In the genomic region with DNA sequence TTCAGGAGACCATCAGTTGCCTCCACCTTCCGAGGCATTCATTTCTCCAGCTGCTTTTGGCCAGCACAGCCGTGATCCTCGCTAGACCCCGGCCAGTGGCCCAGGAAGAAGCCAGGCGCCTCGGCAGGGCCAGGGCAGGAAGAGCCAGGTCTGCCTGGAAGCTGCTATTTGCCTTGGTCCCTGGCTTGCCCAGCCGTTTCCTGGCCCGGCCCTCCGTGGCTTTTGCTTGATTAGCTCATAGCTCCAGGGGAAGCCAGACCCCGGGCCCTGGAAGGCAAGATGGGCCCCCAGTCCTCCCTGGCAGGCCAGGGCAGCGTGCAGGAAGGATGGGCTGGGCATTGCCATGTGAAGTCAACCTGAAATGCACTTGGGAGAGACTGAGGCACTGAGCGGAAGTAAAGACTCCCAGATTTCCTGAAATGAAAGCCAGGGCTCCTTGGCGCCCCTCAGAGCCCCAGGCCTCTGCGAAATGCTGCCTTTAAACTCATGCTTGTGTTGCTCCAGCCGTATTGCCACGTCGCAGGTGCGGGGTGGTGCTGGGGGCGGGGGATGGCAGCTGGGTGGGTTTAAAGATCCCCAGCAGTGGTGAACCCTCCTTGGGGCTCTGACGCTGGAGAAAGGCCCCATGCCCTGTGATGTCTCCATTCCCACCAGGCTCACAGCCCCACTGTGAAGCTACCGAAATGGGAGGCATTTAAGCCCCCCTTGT, we compare ENCODE assay signal across 1 cellular context.
TF ChIP-seq lines count a peak whose summit lies in the region.

No MANE protein-coding gene starts in this region.

TF ChIP-seq in IMR-90, 13 proteins besides CTCF, POLR2A, EP300 and RAD21 (continued from another document):
- TF ChIP-seq RCOR1 (IDR thresholded peaks at IDR 0.05; ENCODE audit: insufficient replicate concordance, low read length) (no peak), RFX5 (IDR thresholded peaks at IDR 0.05; ENCODE audit: low read depth, low read length) (no peak), MAFK (IDR thresholded peaks at IDR 0.05; ENCODE audit: low read depth, low read length) (no peak), CHD1 (IDR thresholded peaks at IDR 0.05; ENCODE audit: low read depth, low read length) (no peak), MAZ (IDR thresholded peaks at IDR 0.05; ENCODE audit: borderline replicate concordance, low read depth, low read length) (no peak), SMC3 (IDR thresholded peaks at IDR 0.05; ENCODE audit: low read depth, low read length) (no peak), FOS (IDR thresholded peaks at IDR 0.05; ENCODE audit: low read depth, low read length) (no peak)
